Comparison of ENCODE assay signal across 8 cellular contexts in the genomic region with DNA sequence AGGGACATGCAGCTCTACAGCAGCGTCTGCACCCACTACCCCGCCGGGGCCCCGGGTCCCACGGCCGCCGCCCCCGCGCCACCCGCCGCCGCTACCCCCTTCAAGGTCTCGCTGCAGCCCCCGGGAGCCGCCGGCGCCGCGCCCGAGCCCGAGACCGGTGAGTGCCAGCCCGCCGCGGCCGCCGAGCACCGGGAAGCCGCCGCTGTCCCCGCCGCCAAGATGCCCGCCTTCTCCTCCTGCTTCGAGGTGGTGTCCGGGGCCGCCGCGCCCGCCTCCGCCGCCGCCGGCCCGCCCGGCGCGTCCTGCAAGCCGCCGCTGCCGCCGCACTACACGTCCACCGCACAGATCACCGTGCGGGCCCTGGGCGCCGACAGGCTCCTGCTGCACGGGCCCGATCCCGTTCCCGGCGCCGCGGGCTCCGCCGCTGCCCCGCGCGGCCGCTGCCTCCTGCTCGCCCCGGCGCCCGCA. TPM values are rescaled to one million over a fixed set of nuclear protein-coding genes. Genes with fewer than 3 reads are reported as not detected.
DNase-seq lines count a peak whose midpoint lies in the region; ATAC-seq and TF ChIP-seq lines count a peak whose summit lies in the region.

No MANE protein-coding gene starts in this region.

- peak overlapping the region in 1 of 8 donors; percentile 61 for H3K27ac Mint-ChIP-seq in CD8-positive, alpha-beta memory T cell

- POLR2A ChIA-PET in CD8-positive, alpha-beta memory T cell (lab: Charles Lee): interaction anchor here (0.6 to 2.1 kb wide), 7 partner anchors 9 to 1436 kb away, joined by 3 to 7 read pairs (median 3); a partner anchor contains a TSS

- peak in 1 of 5 donors; percentile 6 for DNase-seq in CD8-positive, alpha-beta memory T cell
- DNase-seq in HL-60 (ENCODE audit: low read depth in 1 of 2, low spot score in 1 of 2) (no peak), astrocyte of the cerebellum (ENCODE audit: low read depth) (no peak), kidney tubule cell (ENCODE audit: low spot score) (peak; percentile 32), NCI-H526 (lab: John Stamatoyannopoulos, UW) (no peak), NCI-H1105 (lab: John Stamatoyannopoulos, UW) (no peak)

- no peaks in the 10 kb centered on the region for H3K9me3 Mint-ChIP-seq in CD8-positive, alpha-beta memory T cell

- H3K27ac ChIP-seq in CD8-positive, alpha-beta memory T cell (ENCODE audit: low read depth, low read length): peak overlapping the region; percentile 70
- peak overlapping the region; percentile 61 for H3K27ac ChIP-seq in HL-60 (replicated peaks)
- peak overlapping the region; percentile 85 for H3K27ac ChIP-seq in thymus (ENCODE audit: low read depth)

- peaks cover 0 to 34% (median 3%) of the 10 kb centered on the region in 3 donors for H3K36me3 Mint-ChIP-seq in CD8-positive, alpha-beta memory T cell

- peak overlapping the region in 4 of 7 donors; percentile 43 to 84 (median 60) for H3K4me3 Mint-ChIP-seq in CD8-positive, alpha-beta memory T cell

- H3K4me1 ChIP-seq in CD8-positive, alpha-beta memory T cell (ENCODE audit: insufficient read depth, low read length): peaks cover 34% of the 10 kb centered on the region
- H3K4me1 ChIP-seq in thymus (ENCODE audit: control insufficient read depth, insufficient read depth, low read length): peaks cover 3% of the 10 kb centered on the region

- H3K9me3 ChIP-seq in CD8-positive, alpha-beta memory T cell (ENCODE audit: low read length): no peaks in the 10 kb centered on the region
- H3K9me3 ChIP-seq in thymus (ENCODE audit: control insufficient read depth): no peaks in the 10 kb centered on the region

- CTCF ChIA-PET in CD8-positive, alpha-beta memory T cell (lab: Charles Lee): interaction anchor here (1.7 to 2.2 kb wide), 2 partner anchors 74 to 124 kb away, joined by 4 to 8 read pairs; no protein-coding TSS in a partner anchor

- no peaks in the 10 kb centered on the region for H3K27me3 ChIP-seq in CD8-positive, alpha-beta memory T cell (ENCODE audit: insufficient read depth, low read length, poor library complexity, severe bottlenecking)
- H3K27me3 ChIP-seq in HL-60 (ENCODE audit: insufficient read depth, poor library complexity, severe bottlenecking) (no peaks in the 10 kb centered on the region), thymus (ENCODE audit: control insufficient read depth, insufficient read depth) (peaks cover 2% of the 10 kb centered on the region)

- TF ChIP-seq CTCF in HL-60 (IDR thresholded peaks at IDR 0.05; ENCODE audit: insufficient read depth, low read length) (no peak), astrocyte of the cerebellum (IDR thresholded peaks at IDR 0.05; ENCODE audit: low read depth, low read length, missing control alignments) (no peak)

- H3K36me3 ChIP-seq in CD8-positive, alpha-beta memory T cell (ENCODE audit: insufficient read depth, low read length): no peaks in the 10 kb centered on the region
- H3K36me3 ChIP-seq in thymus (ENCODE audit: control insufficient read depth, insufficient read depth): no peaks in the 10 kb centered on the region

- ATAC-seq in GM19455 (IDR thresholded peaks at IDR 0.05; ENCODE audit: unreplicated experiment): peak; percentile 16

- H3K4me3 ChIP-seq in CD8-positive, alpha-beta memory T cell (ENCODE audit: low read length): peak overlapping the region; percentile 40
- H3K4me3 ChIP-seq in HL-60 (replicated peaks; ENCODE audit: insufficient read depth, low read length) (peak overlapping the region; percentile 60), astrocyte of the cerebellum (ENCODE audit: low read depth, low read length) (peak overlapping the region; percentile 59), thymus (ENCODE audit: low read length) (peak overlapping the region; percentile 93)

- WGBS in thymus: under 1% methylated on average over 74 of the region's 74 CpGs

- in situ Hi-C loops in astrocyte of the cerebellum (cut with HindIII; ENCODE audit: low sequenced_read_pairs): no loop called here

- H3K27me3 Mint-ChIP-seq in CD8-positive, alpha-beta memory T cell: peaks cover 0 to 2% of the 10 kb centered on the region in 2 donors

- peaks cover 38 to 45% (median 42%) of the 10 kb centered on the region in 3 donors for H3K4me1 Mint-ChIP-seq in CD8-positive, alpha-beta memory T cell

RNA-seq across cellular contexts. Expression of a gene that starts 0.6 kb away (rescaled TPM):
- 1 to 10 TPM; 6.6 to 6.9 TPM for total RNA-seq in CD8-positive, alpha-beta memory T cell
- polyA plus RNA-seq in CD8-positive, alpha-beta memory T cell: 17.2 TPM
- 15.0 TPM for polyA plus RNA-seq in thymus

Comparison
In these comparisons a context has a peak if more than half of its experiments do, and no peak if none do; other contexts are left out.
1. H3K4me3 ChIP-seq: peak in every context shown above with its lines; median percentile 93 in thymus; 60 in HL-60; 59 in astrocyte of the cerebellum; 40 in CD8-positive, alpha-beta memory T cell.